Comparison of ENCODE assay signal across 33 cellular contexts in genomic region chr10:4303045-4303444, GRCh38.
DNase-seq lines count a peak whose midpoint lies in the region; ATAC-seq, FAIRE-seq and TF ChIP-seq lines count a peak whose summit lies in the region.
"Had no signal": no experiment of that assay in that cellular context is flagged by ENCODE, and none has a peak within 500 bp of the region (broad histone marks: within the 10 kb centered on the region; RNA-seq: fewer than 3 reads in every experiment).

No MANE protein-coding gene starts in this region.

- no peak for FAIRE-seq in astrocyte (lab: Jason Lieb, UNC)
- FAIRE-seq: TTC549 had no signal

- H3K9me3 ChIP-seq in GM23248 (ENCODE audit: low read depth) = no peaks in the 10 kb centered on the region
- no peaks in the 10 kb centered on the region for H3K9me3 ChIP-seq in astrocyte (ENCODE audit: insufficient read depth, low read depth, low read length)
- no peaks in the 10 kb centered on the region for H3K9me3 ChIP-seq in neural progenitor cell (ENCODE audit: low read depth)
- H3K9me3 ChIP-seq: gastrocnemius medialis, right atrium auricular region, tibial artery had no signal

- peaks cover 2% of the 10 kb centered on the region for H3K4me1 Mint-ChIP-seq in astrocyte (ENCODE audit: low read depth, unreplicated experiment)
- H3K4me1 Mint-ChIP-seq in neural progenitor cell = peaks cover 7% of the 10 kb centered on the region
- H3K4me1 Mint-ChIP-seq: activated naive CD8-positive, alpha-beta T cell treated with anti-CD3 and anti-CD28 coated beads for 36 hours; neural crest cell had no signal

- H2AFZ ChIP-seq in GM23248 (no peak overlapping the region), astrocyte (ENCODE audit: low read depth, low read length) (peak overlapping the region; percentile 47), neural progenitor cell (replicated peaks) (no peak overlapping the region)
- H2AFZ ChIP-seq: parathyroid adenoma had no signal

- no peaks in the 10 kb centered on the region for H3K27me3 Mint-ChIP-seq in astrocyte (ENCODE audit: low read depth, unreplicated experiment)
- no peaks in the 10 kb centered on the region for H3K27me3 Mint-ChIP-seq in neural progenitor cell (ENCODE audit: insufficient read depth, low read depth)

- H3K4me3 ChIP-seq in GM23248 (no peak overlapping the region), astrocyte (ENCODE audit: insufficient read depth, low read depth, low read length) (no peak overlapping the region), fibroblast of the aortic adventitia (ENCODE audit: low read depth, low read length) (no peak overlapping the region), neural progenitor cell (no peak overlapping the region)
- H3K4me3 ChIP-seq: gastrocnemius medialis, right atrium auricular region, SK-N-MC, tibial artery had no signal

- H3K9ac ChIP-seq in GM23248 (no peak overlapping the region), astrocyte (ENCODE audit: low read length) (no peak overlapping the region), neural progenitor cell (no peak overlapping the region)
- H3K9ac ChIP-seq: parathyroid adenoma had no signal

- TF ChIP-seq CTCF in astrocyte (IDR thresholded peaks at IDR 0.05; ENCODE audit: insufficient read depth, low read depth, low read length) (no peak), fibroblast of the aortic adventitia (IDR thresholded peaks at IDR 0.05; ENCODE audit: insufficient read depth, low read length) (no peak), neural progenitor cell (IDR thresholded peaks at IDR 0.05) (no peak)

- H3K36me3 Mint-ChIP-seq in astrocyte (ENCODE audit: low read depth, unreplicated experiment) (no peaks in the 10 kb centered on the region), neural progenitor cell (no peaks in the 10 kb centered on the region)
- H3K36me3 Mint-ChIP-seq: activated naive CD8-positive, alpha-beta T cell treated with anti-CD3 and anti-CD28 coated beads for 36 hours had no signal

- H3K4me3 Mint-ChIP-seq in astrocyte (ENCODE audit: unreplicated experiment) (peak overlapping the region; percentile 47), neural progenitor cell (no peak overlapping the region)
- H3K4me3 Mint-ChIP-seq: activated naive CD8-positive, alpha-beta T cell treated with anti-CD3 and anti-CD28 coated beads for 36 hours; activated T-cell treated with anti-CD3 and anti-CD28 coated beads, Interleukin-2, amount 50 U/mL, for 24 hours; HFFc6; neural crest cell had no signal

- DNase-seq in GM23248 = peak; percentile 14
- no peak for DNase-seq in astrocyte (ENCODE audit: low read depth)
- peak; percentile 46 for DNase-seq in fibroblast of the aortic adventitia (ENCODE audit: low read depth)
- DNase-seq in neural progenitor cell (ENCODE audit: low spot score) = no peak
- DNase-seq in GDM1 (lab: John Stamatoyannopoulos, UW) = no peak
- no peak for DNase-seq in NCI-H69 (lab: John Stamatoyannopoulos, UW)
- DNase-seq: activated effector memory CD4-positive, alpha-beta T cell treated with anti-CD3 and anti-CD28 coated beads, Interleukin-2, amount 50 U/mL, for 16 hours; activated naive CD8-positive, alpha-beta T cell treated with anti-CD3 and anti-CD28 coated beads for 36 hours; activated T-cell treated with anti-CD3 and anti-CD28 coated beads, Interleukin-2, amount 50 U/mL, for 24 hours; aorta; central memory CD4-positive, alpha-beta T cell; cortex of kidney; DMS79; effector memory CD4-positive, alpha-beta T cell; gastrocnemius medialis; GOT3; HFFc6; hippocampal formation; left colon; NCI-H2029; NCI-H524 treated with DMSO at 0.1 percent for 48 hours; NK-92 treated with Interleukin-12 subunit alpha and Interleukin-12 subunit beta, amount 100 ng/mL, for 24 hours; stimulated activated CD4-positive, alpha-beta T cell treated with anti-CD3 and anti-CD28 coated beads, Interleukin-12 subunit alpha, Interleukin-12 subunit beta, amount 100 ng/mL, for 4 hours; stimulated activated CD4-positive, alpha-beta T cell treated with anti-CD3 and anti-CD28 coated beads, Interleukin-4, amount 100 ng/mL, for 1 hour; T-helper 1 cell; tibial artery had no signal

- no peaks in the 10 kb centered on the region for H3K79me2 ChIP-seq in GM23248 (ENCODE audit: insufficient read depth)
- H3K79me2 ChIP-seq in astrocyte (ENCODE audit: insufficient read depth, low read length) = no peaks in the 10 kb centered on the region
- no peaks in the 10 kb centered on the region for H3K79me2 ChIP-seq in neural progenitor cell (ENCODE audit: low read depth)
- H3K79me2 ChIP-seq: parathyroid adenoma had no signal

- H3K9me2 ChIP-seq in GM23248 (ENCODE audit: insufficient read depth) = no peaks in the 10 kb centered on the region

- in situ Hi-C loops in GM23248 (cut with MboI) = no loop called here

- H3K9me3 Mint-ChIP-seq in astrocyte (ENCODE audit: unreplicated experiment) (no peaks in the 10 kb centered on the region), neural progenitor cell (no peaks in the 10 kb centered on the region)
- H3K9me3 Mint-ChIP-seq: activated naive CD8-positive, alpha-beta T cell treated with anti-CD3 and anti-CD28 coated beads for 36 hours; activated T-cell treated with anti-CD3 and anti-CD28 coated beads, Interleukin-2, amount 50 U/mL, for 24 hours; HFFc6 had no signal

- no peak for TF ChIP-seq POLR2A in GM18505 (IDR thresholded peaks at IDR 0.05; ENCODE audit: borderline replicate concordance, extremely low read depth, insufficient read depth, insufficient read length)

- H3K36me3 ChIP-seq in GM23248 (ENCODE audit: low read depth) (no peaks in the 10 kb centered on the region), astrocyte (ENCODE audit: insufficient read depth, low read length) (no peaks in the 10 kb centered on the region), neural progenitor cell (no peaks in the 10 kb centered on the region)
- H3K36me3 ChIP-seq: gastrocnemius medialis, right atrium auricular region, tibial artery had no signal

- ATAC-seq in GM18505 (IDR thresholded peaks at IDR 0.05; ENCODE audit: unreplicated experiment) (no peak), GM21360 (IDR thresholded peaks at IDR 0.05; ENCODE audit: unreplicated experiment) (no peak)
- ATAC-seq: gastrocnemius medialis, left colon had no signal

- no peak overlapping the region for H3K4me2 ChIP-seq in GM23248 (ENCODE audit: unreplicated experiment)
- no peak overlapping the region for H3K4me2 ChIP-seq in astrocyte (ENCODE audit: low read length)
- H3K4me2 ChIP-seq in neural progenitor cell = no peak overlapping the region

- 86 to 95% methylated on average over 5 of the region's 5 CpGs for WGBS in GM23248 (ENCODE audit: low coverage in 1 of 2, low lambda C conversion rate in 2 of 2, missing lambda C conversion rate in 2 of 2), 2 experiments

- H3K27me3 ChIP-seq in GM23248 (replicated peaks; ENCODE audit: insufficient read depth) = no peaks in the 10 kb centered on the region
- no peaks in the 10 kb centered on the region for H3K27me3 ChIP-seq in astrocyte (ENCODE audit: insufficient read depth, low read length)
- H3K27me3 ChIP-seq in neural progenitor cell = no peaks in the 10 kb centered on the region
- H3K27me3 ChIP-seq: gastrocnemius medialis, right atrium auricular region, tibial artery had no signal

- H3K27ac ChIP-seq in GM23248 (no peak overlapping the region), astrocyte (ENCODE audit: low read depth, low read length) (no peak overlapping the region), neural progenitor cell (no peak overlapping the region)
- H3K27ac ChIP-seq: gastrocnemius medialis, parathyroid adenoma, right atrium auricular region, SK-N-MC, tibial artery had no signal

- H3K4me1 ChIP-seq in GM23248 (ENCODE audit: insufficient read depth) = peaks cover 10% of the 10 kb centered on the region
- no peaks in the 10 kb centered on the region for H3K4me1 ChIP-seq in astrocyte (ENCODE audit: insufficient read depth, low read length)
- no peaks in the 10 kb centered on the region for H3K4me1 ChIP-seq in neural progenitor cell
- H3K4me1 ChIP-seq: gastrocnemius medialis, parathyroid adenoma had no signal

- H3F3A ChIP-seq in GM23248 (ENCODE audit: insufficient read depth) (no peaks in the 10 kb centered on the region), neural progenitor cell (ENCODE audit: low read depth) (no peaks in the 10 kb centered on the region)

- no peaks in the 10 kb centered on the region for H4K20me1 ChIP-seq in GM23248 (ENCODE audit: insufficient read depth)
- no peaks in the 10 kb centered on the region for H4K20me1 ChIP-seq in astrocyte (ENCODE audit: insufficient read depth, low read length)
- H4K20me1 ChIP-seq in neural progenitor cell (ENCODE audit: low read depth) = no peaks in the 10 kb centered on the region

- peak overlapping the region; percentile 4 for H3K27ac Mint-ChIP-seq in astrocyte (ENCODE audit: unreplicated experiment)
- peak overlapping the region; percentile 39 for H3K27ac Mint-ChIP-seq in neural progenitor cell
- H3K27ac Mint-ChIP-seq: activated naive CD8-positive, alpha-beta T cell treated with anti-CD3 and anti-CD28 coated beads for 36 hours; activated T-cell treated with anti-CD3 and anti-CD28 coated beads, Interleukin-2, amount 50 U/mL, for 24 hours; HFFc6 had no signal

Comparison
In these comparisons a context has a peak if more than half of its experiments do, and no peak if none do; other contexts are left out.
1. DNase-seq: peak in GM23248 (single experiment) and fibroblast of the aortic adventitia (single experiment); none in astrocyte (single experiment), neural progenitor cell (single experiment), GDM1 (single experiment) and NCI-H69 (single experiment).